Comparison of ENCODE assay signal across 10 cellular contexts in genomic region chr2:105934467-105934866, GRCh38.
DNase-seq lines count a peak whose midpoint lies in the region; ATAC-seq and TF ChIP-seq lines count a peak whose summit lies in the region.
"Had no signal": no experiment of that assay in that cellular context is flagged by ENCODE, and none has a peak within 500 bp of the region (broad histone marks: within the 10 kb centered on the region; RNA-seq: fewer than 3 reads in every experiment).

No MANE protein-coding gene starts in this region.

- H3K4me1 Mint-ChIP-seq in activated CD8-positive, alpha-beta T cell treated with anti-CD3 and anti-CD28 coated beads for 36 hours (ENCODE audit: low read depth) = peaks cover 20% of the 10 kb centered on the region

- H3K4me3 Mint-ChIP-seq in activated CD8-positive, alpha-beta T cell treated with anti-CD3 and anti-CD28 coated beads for 36 hours = no peak overlapping the region

- H3K4me3 ChIP-seq in brain microvascular endothelial cell (ENCODE audit: low read depth, low read length) = no peak overlapping the region
- H3K4me3 ChIP-seq: SK-N-MC had no signal

- peak; percentile 80 for ATAC-seq in activated CD8-positive, alpha-beta T cell treated with anti-CD3 and anti-CD28 coated beads for 36 hours
- ATAC-seq in GM21619 (IDR thresholded peaks at IDR 0.05; ENCODE audit: unreplicated experiment) (no peak), GM18517 (IDR thresholded peaks at IDR 0.05; ENCODE audit: unreplicated experiment) (no peak)

- peaks cover 5% of the 10 kb centered on the region for H3K36me3 Mint-ChIP-seq in activated CD8-positive, alpha-beta T cell treated with anti-CD3 and anti-CD28 coated beads for 36 hours (ENCODE audit: low read depth)

- H3K27me3 ChIP-seq in brain microvascular endothelial cell (replicated peaks) = no peaks in the 10 kb centered on the region

- in situ Hi-C loops in brain microvascular endothelial cell (cut with HindIII; ENCODE audit: low pct_ligation_motif_present, low sequenced_read_pairs) = no loop called here

- H3K36me3 ChIP-seq in brain microvascular endothelial cell (replicated peaks) = no peaks in the 10 kb centered on the region

- POLR2A ChIA-PET in activated CD8-positive, alpha-beta T cell treated with anti-CD3 and anti-CD28 coated beads for 36 hours (lab: Charles Lee) = interaction anchor here (1.0 to 1.2 kb wide), 2 partner anchors 133 to 141 kb away, joined by 3 to 4 read pairs; no protein-coding TSS in a partner anchor

- H3K27ac ChIP-seq in brain microvascular endothelial cell = no peak overlapping the region
- H3K27ac ChIP-seq: SK-N-MC had no signal

- CTCF ChIA-PET in activated CD8-positive, alpha-beta T cell treated with anti-CD3 and anti-CD28 coated beads for 36 hours (lab: Charles Lee) = interaction anchor here (0.6 to 2.7 kb wide), 11 partner anchors 11 to 388 kb away, joined by 3 to 14 read pairs (median 3); no protein-coding TSS in a partner anchor

- no peaks in the 10 kb centered on the region for H3K27me3 Mint-ChIP-seq in activated CD8-positive, alpha-beta T cell treated with anti-CD3 and anti-CD28 coated beads for 36 hours

- peaks cover 10% of the 10 kb centered on the region for H3K9me3 Mint-ChIP-seq in activated CD8-positive, alpha-beta T cell treated with anti-CD3 and anti-CD28 coated beads for 36 hours

- no peak for TF ChIP-seq CTCF in activated CD8-positive, alpha-beta T cell treated with anti-CD3 and anti-CD28 coated beads for 36 hours (IDR thresholded peaks at IDR 0.05)
- no peak for TF ChIP-seq CTCF in brain microvascular endothelial cell (IDR thresholded peaks at IDR 0.05; ENCODE audit: low read depth, low read length, missing control alignments)

- intact Hi-C loops in activated CD8-positive, alpha-beta T cell treated with anti-CD3 and anti-CD28 coated beads for 36 hours (cut with micrococcal nuclease) = loop anchor here (10.0 kb wide), 1 partner anchor 120 kb away; no protein-coding TSS in a partner anchor

- peak; percentile 31 for DNase-seq in SK-N-DZ (ENCODE audit: low spot score)
- peak; percentile 72 for DNase-seq in activated CD8-positive, alpha-beta T cell treated with anti-CD3 and anti-CD28 coated beads for 36 hours
- peak; percentile 54 for DNase-seq in central memory CD4-positive, alpha-beta T cell
- peak; percentile 42 for DNase-seq in stimulated activated CD4-positive, alpha-beta T cell treated with anti-CD3 and anti-CD28 coated beads, Interleukin-4, amount 100 ng/mL, for 1 hour
- DNase-seq in brain microvascular endothelial cell = no peak
- DNase-seq in hippocampal formation (lab: John Stamatoyannopoulos, UW) = no peak
- DNase-seq: NCI-H69 had no signal

- no peak overlapping the region for H3K27ac Mint-ChIP-seq in activated CD8-positive, alpha-beta T cell treated with anti-CD3 and anti-CD28 coated beads for 36 hours

Comparison
In these comparisons a context has a peak if more than half of its experiments do, and no peak if none do; other contexts are left out.
1. DNase-seq: peak in SK-N-DZ (single experiment), activated CD8-positive, alpha-beta T cell treated with anti-CD3 and anti-CD28 coated beads for 36 hours (single experiment), central memory CD4-positive, alpha-beta T cell (single experiment) and stimulated activated CD4-positive, alpha-beta T cell treated with anti-CD3 and anti-CD28 coated beads, Interleukin-4, amount 100 ng/mL, for 1 hour (single experiment); none in brain microvascular endothelial cell (single experiment) and hippocampal formation (0 of 2).